Comparison of ENCODE assay signal across 17 cellular contexts in the genomic region with DNA sequence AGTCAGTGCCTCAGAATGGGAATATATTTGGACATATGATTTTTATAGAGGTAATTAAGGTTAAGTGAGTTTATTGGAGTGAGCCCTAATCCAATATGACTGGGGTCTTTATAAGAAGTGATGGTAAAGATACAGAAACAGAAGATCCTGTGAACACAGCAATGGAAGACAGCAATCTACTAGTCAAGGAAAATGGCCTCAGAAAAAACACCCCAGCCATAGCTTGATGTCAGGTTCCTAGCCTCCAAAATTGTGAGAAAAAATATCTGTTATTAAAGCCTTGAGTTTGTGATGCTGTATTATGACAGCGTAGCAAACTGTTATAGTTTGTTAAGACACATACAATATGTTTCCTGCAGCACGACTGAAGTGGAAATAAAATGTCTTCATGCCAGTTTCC.
DNase-seq lines count a peak whose midpoint lies in the region; ATAC-seq and TF ChIP-seq lines count a peak whose summit lies in the region.
"Had no signal": no experiment of that assay in that cellular context is flagged by ENCODE, and none has a peak within 500 bp of the region (broad histone marks: within the 10 kb centered on the region; RNA-seq: fewer than 3 reads in every experiment).

No MANE protein-coding gene starts in this region.

- no peaks in the 10 kb centered on the region for H3K27me3 ChIP-seq in liver (ENCODE audit: control insufficient read depth in 4 of 4, insufficient read depth in 4 of 4, low read length in 3 of 4)
- H3K27me3 ChIP-seq in right lobe of liver: no peaks in the 10 kb centered on the region
- no peaks in the 10 kb centered on the region for H3K27me3 ChIP-seq in subcutaneous abdominal adipose tissue (ENCODE audit: control insufficient read depth in 5 of 5, insufficient read depth in 4 of 5, low read length in 5 of 5)
- H3K27me3 ChIP-seq: BLaER1 treated with 17β-estradiol and CSF1 and Interleukin-3, amounts not matched to agents 10 nM and 100 nM had no signal

- TF ChIP-seq POLR2A in right lobe of liver (IDR thresholded peaks at IDR 0.05): no peak

- H3K4me3 ChIP-seq in liver (ENCODE audit: low read depth in 1 of 3, low read length in 3 of 3) (peak overlapping the region in 2 of 3 donors; percentile 45 to 51), right lobe of liver (no peak overlapping the region), coronary artery (peak overlapping the region; percentile 25), subcutaneous abdominal adipose tissue (ENCODE audit: low read depth in 1 of 5, low read length in 5 of 5) (peak overlapping the region in 4 of 5 donors; percentile 27 to 67 (median 50))
- H3K4me3 ChIP-seq: A549 had no signal

- 92% methylated on average over 2 of the region's 2 CpGs for WGBS in liver
- whole genome bisulfite sequencing in right lobe of liver (ENCODE audit: insufficient coverage, low coverage, low lambda C conversion rate, missing lambda C conversion rate): 100% methylated on average over 2 of the region's 2 CpGs

- peaks cover 39 to 97% (median 66%) of the 10 kb centered on the region in 4 donors for H3K9me3 ChIP-seq in liver (ENCODE audit: control insufficient read depth in 4 of 4, low read length in 3 of 4)
- H3K9me3 ChIP-seq in right lobe of liver: peaks cover 6 to 79% (median 28%) of the 10 kb centered on the region in 4 donors
- peaks cover 78 to 98% (median 91%) of the 10 kb centered on the region in 5 donors for H3K9me3 ChIP-seq in subcutaneous abdominal adipose tissue (ENCODE audit: control insufficient read depth in 5 of 5, low read length in 5 of 5)

- H3K36me3 ChIP-seq in liver (ENCODE audit: control insufficient read depth in 4 of 4, insufficient read depth in 3 of 4, low read depth in 1 of 4, low read length in 3 of 4) (peaks cover 0 to 5% (median 0%) of the 10 kb centered on the region in 4 donors), right lobe of liver (peaks cover 0 to 3% (median 0%) of the 10 kb centered on the region in 4 donors), subcutaneous abdominal adipose tissue (ENCODE audit: control insufficient read depth in 5 of 5, insufficient read depth in 5 of 5, low read length in 5 of 5) (peaks cover 0 to 26% (median 4%) of the 10 kb centered on the region in 5 donors)

- ATAC-seq in right lobe of liver: no peak
- ATAC-seq: A549; CD8-positive, alpha-beta T cell had no signal

- intact Hi-C loops in right lobe of liver (cut with DNase I): no loop called here

- H3K27ac ChIP-seq in liver (ENCODE audit: low read depth in 1 of 2, low read length in 2 of 2) (no peak overlapping the region), right lobe of liver (no peak overlapping the region), coronary artery (no peak overlapping the region), subcutaneous abdominal adipose tissue (ENCODE audit: low read depth, low read length) (no peak overlapping the region)
- H3K27ac ChIP-seq: 22Rv1; A549; BLaER1 treated with 17β-estradiol and CSF1 and Interleukin-3, amounts not matched to agents 10 nM and 100 nM; C4-2B had no signal

- H3K9ac ChIP-seq in liver (ENCODE audit: low read depth in 1 of 2, low read length in 2 of 2): no peak overlapping the region
- H3K9ac ChIP-seq in subcutaneous abdominal adipose tissue (ENCODE audit: low read length in 5 of 5): no peak overlapping the region
- H3K9ac ChIP-seq: BLaER1 treated with 17β-estradiol and CSF1 and Interleukin-3, amounts not matched to agents 10 nM and 100 nM had no signal

- H3K4me1 ChIP-seq in liver (ENCODE audit: control insufficient read depth in 4 of 4, insufficient read depth in 4 of 4, low read length in 3 of 4): no peaks in the 10 kb centered on the region
- H3K4me1 ChIP-seq in right lobe of liver: no peaks in the 10 kb centered on the region
- H3K4me1 ChIP-seq in subcutaneous abdominal adipose tissue (ENCODE audit: control insufficient read depth in 5 of 5, insufficient read depth in 5 of 5, low read length in 5 of 5): no peaks in the 10 kb centered on the region
- H3K4me1 ChIP-seq: A549; BLaER1 treated with 17β-estradiol and CSF1 and Interleukin-3, amounts not matched to agents 10 nM and 100 nM; Caco-2 had no signal

- DNase-seq in right lobe of liver (no peak), coronary artery (ENCODE audit: low spot score) (no peak), NCI-H446 treated with DMSO at 0.1 percent for 48 hours (lab: John Stamatoyannopoulos, UW) (no peak)
- DNase-seq in activated T-cell treated with anti-CD3 and anti-CD28 coated beads, Interleukin-2, amount 50 U/mL, for 1 hour: no peak
- DNase-seq: AML-193; Caco-2; Calu3; CD4-positive, alpha-beta T cell; CD8-positive, alpha-beta T cell; DMS79 treated with DMSO at 0.1 percent for 48 hours; GF-D8 had no signal

- TF ChIP-seq RAD21 in liver (IDR thresholded peaks at IDR 0.05): no peak

- TF ChIP-seq CTCF in liver (IDR thresholded peaks at IDR 0.05; ENCODE audit: low read depth, low read length, missing input control) (no peak), right lobe of liver (IDR thresholded peaks at IDR 0.05) (no peak), coronary artery (IDR thresholded peaks at IDR 0.05) (no peak)

TF ChIP-seq in liver, 16 proteins besides CTCF, POLR2A, EP300 and RAD21:
- TF ChIP-seq HNF4G (IDR thresholded peaks at IDR 0.05): no peak
- TF ChIP-seq FOXA1 (IDR thresholded peaks at IDR 0.05): no peak
- TF ChIP-seq, protein P1, sequence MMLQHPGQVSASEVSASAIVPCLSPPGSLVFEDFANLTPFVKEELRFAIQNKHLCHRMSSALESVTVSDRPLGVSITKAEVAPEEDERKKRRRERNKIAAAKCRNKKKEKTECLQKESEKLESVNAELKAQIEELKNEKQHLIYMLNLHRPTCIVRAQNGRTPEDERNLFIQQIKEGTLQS (IDR thresholded peaks at IDR 0.05): no peak
- TF ChIP-seq FOXA2 (IDR thresholded peaks at IDR 0.05): no peak
- no peak for TF ChIP-seq HNF4A (conservative IDR thresholded peaks at IDR 0.05)
- no peak for TF ChIP-seq RXRA (IDR thresholded peaks at IDR 0.05)
- no peak for TF ChIP-seq YY1 (IDR thresholded peaks at IDR 0.05)
- TF ChIP-seq JUND (IDR thresholded peaks at IDR 0.05): no peak
- no peak for TF ChIP-seq TAF1 (conservative IDR thresholded peaks at IDR 0.05)
- TF ChIP-seq GABPA (IDR thresholded peaks at IDR 0.05 in 1 of 2, conservative IDR thresholded peaks at IDR 0.05 in 1 of 2): no peak

Comparison
In these comparisons a context has a peak if more than half of its experiments do, and no peak if none do; other contexts are left out.
1. H3K4me3 ChIP-seq: peak in liver (2 of 3), coronary artery (single experiment) and subcutaneous abdominal adipose tissue (4 of 5); none in right lobe of liver (0 of 3).